ENCODE assay signal across 26 cellular contexts in genomic region chr1:18807334-18808063, GRCh38. TPM values are rescaled to one million over a fixed set of nuclear protein-coding genes. Genes with fewer than 3 reads are reported as not detected.
"Had no signal": no experiment of that assay in that cellular context is flagged by ENCODE, and none has a peak within 500 bp of the region (broad histone marks: within the 10 kb centered on the region; RNA-seq: fewer than 3 reads in every experiment).

No MANE protein-coding gene starts in this region.

- H3K4me1 ChIP-seq: right atrium auricular region, stomach, transverse colon had no signal

- ATAC-seq: effector memory CD8-positive, alpha-beta T cell; left cardiac atrium; left ventricle myocardium superior; natural killer cell treated with Interleukin-12 subunit alpha and Interleukin-12 subunit beta and Interleukin-15 and Interleukin-18, amount 100 ng/mL, for 72 hours had no signal

- FAIRE-seq: colon, kidney, small intestine had no signal

- H3K27ac ChIP-seq: esophagus squamous epithelium, neutrophil, right atrium auricular region, sigmoid colon, stomach, thoracic aorta, transverse colon had no signal

- DNase-seq: effector memory CD8-positive, alpha-beta T cell; esophagus squamous epithelium; foreskin fibroblast; immature natural killer cell; kidney; left cardiac atrium; left ventricle myocardium superior; mesenchymal stem cell; midbrain; posterior cingulate gyrus; sigmoid colon; small intestine; stimulated activated CD4-positive, alpha-beta T cell treated with anti-CD3 and anti-CD28 coated beads, Interleukin-12 subunit alpha, Interleukin-12 subunit beta, amount 100 ng/mL, for 4 hours; stimulated activated naive CD4-positive, alpha-beta T cell; stomach; substantia nigra; transverse colon had no signal

- H3K4me3 ChIP-seq: esophagus squamous epithelium, lung, right atrium auricular region, sigmoid colon, stomach, thoracic aorta, transverse colon had no signal

- H3K27me3 ChIP-seq: right atrium auricular region had no signal

- H3K36me3 ChIP-seq: esophagus squamous epithelium, neutrophil, right atrium auricular region, sigmoid colon, stomach, thoracic aorta, transverse colon had no signal

- H3K9me3 ChIP-seq: esophagus squamous epithelium, neutrophil, right atrium auricular region, sigmoid colon, stomach, thoracic aorta, transverse colon had no signal

RNA-seq across cellular contexts. Expression of gene TAS1R2, which starts 52.0 kb away (rescaled TPM):
- total RNA-seq: epithelial cell of proximal tubule; esophagus squamous epithelium; kidney; left cardiac atrium; left ventricle myocardium superior; lung; natural killer cell treated with Interleukin-12 subunit alpha and Interleukin-12 subunit beta and Interleukin-15 and Interleukin-18, amount 100 ng/mL, for 72 hours; osteocyte; right atrium auricular region; sigmoid colon; thoracic aorta; transverse colon; ureter had no signal
- polyA plus RNA-seq: immature natural killer cell, lung, sigmoid colon, small intestine, stomach had no signal
